In genomic region chr5:76938177-76938576, GRCh38 we compare ENCODE assay signal across 30 cellular contexts. TPM values are rescaled to one million over a fixed set of nuclear protein-coding genes. Genes with fewer than 3 reads are reported as not detected.
"Had no signal": no experiment of that assay in that cellular context is flagged by ENCODE, and none has a peak within 500 bp of the region (broad histone marks: within the 10 kb centered on the region; RNA-seq: fewer than 3 reads in every experiment).

No MANE protein-coding gene starts in this region.

- H3K4me1 Mint-ChIP-seq: activated naive CD4-positive, alpha-beta T cell treated with anti-CD3 and anti-CD28 coated beads, Interleukin-2, amount 50 U/mL, for 24 hours; central memory CD8-positive, alpha-beta T cell; endodermal cell; mesothelial cell of epicardium; naive B cell had no signal

- ATAC-seq: activated CD4-positive, CD25-positive, alpha-beta regulatory T cell treated with anti-CD3 and anti-CD28 coated beads, Interleukin-2, amount 50 U/mL, for 24 hours; esophagus mucosa; heart left ventricle had no signal

- H3K36me3 Mint-ChIP-seq: activated naive CD4-positive, alpha-beta T cell treated with anti-CD3 and anti-CD28 coated beads, Interleukin-2, amount 50 U/mL, for 24 hours; mesothelial cell of epicardium; naive B cell had no signal

- H3K9me3 Mint-ChIP-seq: activated naive CD4-positive, alpha-beta T cell treated with anti-CD3 and anti-CD28 coated beads, Interleukin-2, amount 50 U/mL, for 24 hours; activated T-cell treated with anti-CD3 and anti-CD28 coated beads, Interleukin-2, amount 50 U/mL, for 24 hours; central memory CD8-positive, alpha-beta T cell; dendritic cell treated with granulocyte-macrophage colony-stimulating factor and Interleukin-4, amounts not matched to agents 40 ng/mL and 50 ng/mL, for 4 days had no signal

- H3K4me3 Mint-ChIP-seq: activated naive CD4-positive, alpha-beta T cell treated with anti-CD3 and anti-CD28 coated beads, Interleukin-2, amount 50 U/mL, for 24 hours; activated T-cell treated with anti-CD3 and anti-CD28 coated beads, Interleukin-2, amount 50 U/mL, for 24 hours; central memory CD8-positive, alpha-beta T cell; dendritic cell treated with granulocyte-macrophage colony-stimulating factor and Interleukin-4, amounts not matched to agents 40 ng/mL and 50 ng/mL, for 4 days; endodermal cell; mesothelial cell of epicardium; naive B cell; nephron progenitor cell had no signal

- H3K9me3 ChIP-seq: heart left ventricle, ovary, right lobe of liver, suprapubic skin, tibial nerve had no signal

- H3K27ac Mint-ChIP-seq: activated naive CD4-positive, alpha-beta T cell treated with anti-CD3 and anti-CD28 coated beads, Interleukin-2, amount 50 U/mL, for 24 hours; activated T-cell treated with anti-CD3 and anti-CD28 coated beads, Interleukin-2, amount 50 U/mL, for 24 hours; dendritic cell treated with granulocyte-macrophage colony-stimulating factor and Interleukin-4, amounts not matched to agents 40 ng/mL and 50 ng/mL, for 4 days; endodermal cell; mesothelial cell of epicardium; naive B cell; nephron progenitor cell; progenitor cell of endocrine pancreas had no signal

- FAIRE-seq: bronchial epithelial cell, TTC549 had no signal

- DNase-seq: activated CD4-positive, alpha-beta T cell treated with anti-CD3 and anti-CD28 coated beads for 48 hours; activated CD4-positive, alpha-beta T cell treated with anti-CD3 and anti-CD28 coated beads, Interleukin-2, amount 50 U/mL, for 48 hours; activated CD8-positive, alpha-beta memory T cell treated with anti-CD3 and anti-CD28 coated beads for 24 hours; activated CD8-positive, alpha-beta memory T cell treated with anti-CD3 and anti-CD28 coated beads, Interleukin-2, amount 50 U/mL, for 48 hours; activated gamma-delta T cell treated with Interleukin-2 at 50 U/mL for 16 hours; activated T-cell treated with anti-CD3 and anti-CD28 coated beads, Interleukin-2, amount 50 U/mL, for 24 hours; anterior cingulate cortex; endodermal cell; heart left ventricle; naive B cell; nephron progenitor cell; ovary; right lobe of liver; stimulated activated CD4-positive, alpha-beta T cell treated with anti-CD3 and anti-CD28 coated beads, Interleukin-2, amount 100 ng/mL, for 48 hours; T-helper 9 cell had no signal

- H3K4me3 ChIP-seq: heart left ventricle, ovary, right lobe of liver, suprapubic skin, tibial nerve had no signal

- H3K27ac ChIP-seq: heart left ventricle, ovary, right lobe of liver, suprapubic skin, tibial nerve, VCaP had no signal

- H3K36me3 ChIP-seq: heart left ventricle, ovary, right lobe of liver, suprapubic skin, tibial nerve had no signal

- H3K27me3 ChIP-seq: heart left ventricle, ovary, right lobe of liver, suprapubic skin, tibial nerve had no signal

- H3K4me1 ChIP-seq: heart left ventricle, right lobe of liver, suprapubic skin, tibial nerve had no signal

RNA-seq across cellular contexts. Expression of gene CRHBP, which starts 14.7 kb away (rescaled TPM):
- total RNA-seq: bronchial epithelial cell, kidney epithelial cell, renal cortical epithelial cell, skeletal muscle tissue had no signal
